ENCODE assay signal across 2 cellular contexts in genomic region chr12:95237315-95237714, GRCh38.
TF ChIP-seq lines count a peak whose summit lies in the region.

No MANE protein-coding gene starts in this region.

TF ChIP-seq in SK-N-SH, 30 proteins besides CTCF, POLR2A, EP300 and RAD21 (continued from another document):
- no peak for TF ChIP-seq POLR2AphosphoS5 (IDR thresholded peaks at IDR 0.05; ENCODE audit: low read depth, low read length)
- no peak for TF ChIP-seq MXI1 (IDR thresholded peaks at IDR 0.05; ENCODE audit: low read depth, low read length)

TF ChIP-seq in SK-N-SH treated with all-trans-retinoic acid at 6 μM for 48 hours, 23 proteins besides CTCF, POLR2A, EP300 and RAD21 (continued from another document):
- no peak for TF ChIP-seq GLIS3 (CRISPR knock-in tag; IDR thresholded peaks at IDR 0.05)
- TF ChIP-seq TCF4 (CRISPR knock-in tag; IDR thresholded peaks at IDR 0.05; ENCODE audit: borderline replicate concordance) = no peak; the same call in 1 of the 2 replicates
- no peak for TF ChIP-seq PPARA (CRISPR knock-in tag; IDR thresholded peaks at IDR 0.05; ENCODE audit: borderline replicate concordance)
- no peak for TF ChIP-seq RARB (CRISPR knock-in tag; IDR thresholded peaks at IDR 0.05)
- no peak for TF ChIP-seq TSHZ2 (CRISPR knock-in tag; IDR thresholded peaks at IDR 0.05)
- TF ChIP-seq CSDC2 (CRISPR knock-in tag; IDR thresholded peaks at IDR 0.05) = no peak
- no peak for TF ChIP-seq SNAI2 (CRISPR knock-in tag; IDR thresholded peaks at IDR 0.05)
- no peak for TF ChIP-seq POU6F1 (CRISPR knock-in tag; IDR thresholded peaks at IDR 0.05; ENCODE audit: borderline replicate concordance, low read depth)
- no peak for TF ChIP-seq BACH2 (CRISPR knock-in tag; IDR thresholded peaks at IDR 0.05; ENCODE audit: borderline replicate concordance)
- no peak for TF ChIP-seq ESRRG (CRISPR knock-in tag; IDR thresholded peaks at IDR 0.05)
- TF ChIP-seq ZNF8 (CRISPR knock-in tag; IDR thresholded peaks at IDR 0.05) = no peak
- TF ChIP-seq OSR1 (CRISPR knock-in tag; IDR thresholded peaks at IDR 0.05) = no peak
- no peak for TF ChIP-seq ARNTL (CRISPR knock-in tag; IDR thresholded peaks at IDR 0.05; ENCODE audit: borderline replicate concordance, low read depth)
